1 cellular context compared by ENCODE assay signal in genomic region chr17:72403713-72404209, GRCh38.
A peak's percentile ranks its signal among the peaks of the same experiment; 100 is the strongest.
TF ChIP-seq lines count a peak whose summit lies in the region.

No MANE protein-coding gene starts in this region.

TF ChIP-seq in HepG2, 621 proteins besides CTCF, POLR2A, EP300 and RAD21 (continued from another document and continues in another):
- TF ChIP-seq SKIL (CRISPR knock-in tag; IDR thresholded peaks at IDR 0.05; ENCODE audit: borderline replicate concordance) (peak; percentile 92), ZNF781 (CRISPR knock-in tag; IDR thresholded peaks at IDR 0.05; ENCODE audit: borderline replicate concordance, not compliant biosample characterization) (no peak), ZNF605 (CRISPR knock-in tag; IDR thresholded peaks at IDR 0.05) (peak; percentile 86), CHD2 (IDR thresholded peaks at IDR 0.05; ENCODE audit: low read depth, low read length) (no peak), E2F2 (CRISPR knock-in tag; IDR thresholded peaks at IDR 0.05; ENCODE audit: borderline replicate concordance) (no peak), CBX2 (IDR thresholded peaks at IDR 0.05; ENCODE audit: low read depth, low read length) (no peak), CBX2 (CRISPR knock-in tag; IDR thresholded peaks at IDR 0.05; ENCODE audit: low read depth) (no peak), ZNF512 (CRISPR knock-in tag; IDR thresholded peaks at IDR 0.05) (0 out of 2 replicates have a peak, but pooled peaks have one; percentile 33), BRF2 (CRISPR knock-in tag; IDR thresholded peaks at IDR 0.05) (no peak; the same call in 1 of the 2 replicates), HHEX (CRISPR knock-in tag; IDR thresholded peaks at IDR 0.05) (peak; percentile 82), CENPX (CRISPR knock-in tag; IDR thresholded peaks at IDR 0.05) (no peak), ATAD3A (CRISPR knock-in tag; IDR thresholded peaks at IDR 0.05) (no peak), GATAD1 (CRISPR knock-in tag; IDR thresholded peaks at IDR 0.05) (peak; percentile 54), ZKSCAN1 (IDR thresholded peaks at IDR 0.05; ENCODE audit: low read length) (no peak), ZNF264 (CRISPR knock-in tag; IDR thresholded peaks at IDR 0.05) (peak; percentile 89), AFF4 (CRISPR knock-in tag; IDR thresholded peaks at IDR 0.05) (peak; percentile 96), FOXK2 (IDR thresholded peaks at IDR 0.05) (no peak), ZNF747 (CRISPR knock-in tag; IDR thresholded peaks at IDR 0.05; ENCODE audit: borderline replicate concordance) (peak; percentile 96), HNF1B (CRISPR knock-in tag; IDR thresholded peaks at IDR 0.05) (peak; percentile 99), ZSCAN31 (CRISPR knock-in tag; IDR thresholded peaks at IDR 0.05; ENCODE audit: low read depth) (peak; percentile 94), ZNF230 (CRISPR knock-in tag; IDR thresholded peaks at IDR 0.05) (no peak), ATF5 (CRISPR knock-in tag; IDR thresholded peaks at IDR 0.05; ENCODE audit: low read depth) (no peak; the same call in 1 of the 2 replicates), NCOA2 (CRISPR knock-in tag; IDR thresholded peaks at IDR 0.05) (peak; percentile 99), CREM (IDR thresholded peaks at IDR 0.05) (peak; percentile 96), CREM (CRISPR knock-in tag; IDR thresholded peaks at IDR 0.05) (no peak), MYPOP (CRISPR knock-in tag; IDR thresholded peaks at IDR 0.05) (peak; percentile 40; the same call in 1 of the 2 replicates), EEA1 (CRISPR knock-in tag; IDR thresholded peaks at IDR 0.05; ENCODE audit: borderline replicate concordance) (no peak), SCMH1 (CRISPR knock-in tag; IDR thresholded peaks at IDR 0.05; ENCODE audit: borderline replicate concordance) (no peak), ZNF570 (CRISPR knock-in tag; IDR thresholded peaks at IDR 0.05; ENCODE audit: borderline replicate concordance) (no peak), MTA1 (CRISPR knock-in tag; IDR thresholded peaks at IDR 0.05; ENCODE audit: borderline replicate concordance) (peak; percentile 31; the same call in 1 of the 2 replicates), TBP (CRISPR knock-in tag; IDR thresholded peaks at IDR 0.05) (no peak), TSC22D2 (CRISPR knock-in tag; IDR thresholded peaks at IDR 0.05; ENCODE audit: borderline replicate concordance) (no peak; the same call in 1 of the 2 replicates), ZNF24 (IDR thresholded peaks at IDR 0.05) (peak; percentile 15; the same call in 1 of the 2 replicates), ZNF546 (CRISPR knock-in tag; conservative IDR thresholded peaks at IDR 0.05) (no peak), EED (CRISPR knock-in tag; IDR thresholded peaks at IDR 0.05) (no peak), SYNCRIP (IDR thresholded peaks at IDR 0.05; ENCODE audit: insufficient read depth, low read depth, low read length) (no peak), MAFF (IDR thresholded peaks at IDR 0.05; ENCODE audit: low read depth, low read length) (peak; percentile 62), ZBTB46 (CRISPR knock-in tag; IDR thresholded peaks at IDR 0.05; ENCODE audit: borderline replicate concordance) (no peak), GTF2F1 (IDR thresholded peaks at IDR 0.05; ENCODE audit: low read length) (no peak), CENPT (CRISPR knock-in tag; IDR thresholded peaks at IDR 0.05; ENCODE audit: low read depth) (no peak), REL (CRISPR knock-in tag; conservative IDR thresholded peaks at IDR 0.05) (no peak), DMAP1 (CRISPR knock-in tag; IDR thresholded peaks at IDR 0.05) (no peak; the same call in 1 of the 2 replicates), AHR (CRISPR knock-in tag; IDR thresholded peaks at IDR 0.05) (no peak; the same call in 1 of the 2 replicates), ZNF263 (CRISPR knock-in tag; IDR thresholded peaks at IDR 0.05) (0 out of 2 replicates have a peak, but pooled peaks have one; percentile 15), ZNF101 (CRISPR knock-in tag; IDR thresholded peaks at IDR 0.05; ENCODE audit: borderline replicate concordance, low read depth) (no peak), NCOA1 (CRISPR knock-in tag; IDR thresholded peaks at IDR 0.05) (peak; percentile 84; the same call in 1 of the 2 replicates), NFE2L1 (CRISPR knock-in tag; IDR thresholded peaks at IDR 0.05; ENCODE audit: borderline replicate concordance) (no peak), MLLT10 (CRISPR knock-in tag; IDR thresholded peaks at IDR 0.05) (no peak), SOX6 (IDR thresholded peaks at IDR 0.05) (no peak), SOX6 (CRISPR knock-in tag; IDR thresholded peaks at IDR 0.05) (peak; percentile 99), ZBTB7B (CRISPR knock-in tag; IDR thresholded peaks at IDR 0.05) (peak; percentile 86; the same call in 1 of the 2 replicates), ZNF788 (CRISPR knock-in tag; IDR thresholded peaks at IDR 0.05; ENCODE audit: borderline replicate concordance) (peak; percentile 75; the same call in 1 of the 2 replicates), ZNF121 (CRISPR knock-in tag; IDR thresholded peaks at IDR 0.05) (peak; percentile 80), SNRNP70 (IDR thresholded peaks at IDR 0.05; ENCODE audit: low read depth, low read length) (no peak), ZNF354B (CRISPR knock-in tag; IDR thresholded peaks at IDR 0.05) (peak; percentile 61; the same call in 1 of the 2 replicates), ZMAT3 (CRISPR knock-in tag; conservative IDR thresholded peaks at IDR 0.05) (no peak; the same call in 1 of the 2 replicates), ZFP62 (CRISPR knock-in tag; IDR thresholded peaks at IDR 0.05) (no peak), NR2F2 (IDR thresholded peaks at IDR 0.05; ENCODE audit: borderline replicate concordance, low read depth) (peak; percentile 92; the same call in 1 of the 2 replicates), ZNF703 (CRISPR knock-in tag; IDR thresholded peaks at IDR 0.05; ENCODE audit: borderline replicate concordance) (no peak), THAP8 (CRISPR knock-in tag; IDR thresholded peaks at IDR 0.05; ENCODE audit: borderline replicate concordance) (no peak)
